In genomic region chr2:46512185-46512584, GRCh38 we compare ENCODE assay signal across 21 cellular contexts. TPM values are rescaled to one million over a fixed set of nuclear protein-coding genes. Genes with fewer than 3 reads are reported as not detected.
DNase-seq lines count a peak whose midpoint lies in the region; ATAC-seq and TF ChIP-seq lines count a peak whose summit lies in the region.
"Had no signal": no experiment of that assay in that cellular context is flagged by ENCODE, and none has a peak within 500 bp of the region (broad histone marks: within the 10 kb centered on the region; RNA-seq: fewer than 3 reads in every experiment).

No MANE protein-coding gene starts in this region.

- H3K27ac ChIP-seq in right atrium auricular region (no peak overlapping the region), OCI-LY7 (ENCODE audit: low read depth, low read length, poor library complexity, severe bottlenecking) (no peak overlapping the region), WERI-Rb-1 (no peak overlapping the region), neural progenitor cell (no peak overlapping the region)
- H3K27ac ChIP-seq: BLaER1, C4-2B, GM23248 had no signal

- no peaks in the 10 kb centered on the region for H3K4me1 Mint-ChIP-seq in osteocyte (ENCODE audit: unreplicated experiment)
- no peaks in the 10 kb centered on the region for H3K4me1 Mint-ChIP-seq in neural progenitor cell
- H3K4me1 Mint-ChIP-seq: B cell had no signal

- H2AFZ ChIP-seq in OCI-LY7 (ENCODE audit: low read length) (no peak overlapping the region), neural progenitor cell (replicated peaks) (no peak overlapping the region)
- H2AFZ ChIP-seq: GM23248 had no signal

- H3K79me2 ChIP-seq in OCI-LY7 (ENCODE audit: insufficient read depth, low read depth, low read length) = no peaks in the 10 kb centered on the region
- H3K79me2 ChIP-seq in neural progenitor cell (ENCODE audit: low read depth) = no peaks in the 10 kb centered on the region

- H3K4me3 Mint-ChIP-seq in osteocyte (ENCODE audit: unreplicated experiment) (no peak overlapping the region), neural progenitor cell (no peak overlapping the region)
- H3K4me3 Mint-ChIP-seq: B cell; CD4-positive, CD25-positive, alpha-beta regulatory T cell; CD8-positive, alpha-beta T cell had no signal

- DNase-seq in right atrium auricular region (ENCODE audit: low spot score) (peak; percentile 44), left cardiac atrium (no peak), OCI-LY7 (ENCODE audit: low spot score) (no peak), WERI-Rb-1 (peak; percentile 59), osteocyte (ENCODE audit: extremely low spot score, unreplicated experiment) (peak; percentile 36), neural progenitor cell (ENCODE audit: low spot score) (no peak)
- DNase-seq: Caco-2; CD4-positive, CD25-positive, alpha-beta regulatory T cell; CD8-positive, alpha-beta T cell; DMS153; DND-41; GM23248; H7; HCEC 1CT had no signal

- H3K36me3 ChIP-seq in right atrium auricular region (no peaks in the 10 kb centered on the region), OCI-LY7 (ENCODE audit: insufficient read depth, low read length) (no peaks in the 10 kb centered on the region), WERI-Rb-1 (no peaks in the 10 kb centered on the region), neural progenitor cell (no peaks in the 10 kb centered on the region)
- H3K36me3 ChIP-seq: BLaER1 had no signal

- intact Hi-C loops in left cardiac atrium (cut with DNase I) = no loop called here
- intact Hi-C loops in OCI-LY7 (cut with micrococcal nuclease; ENCODE audit: unreplicated experiment) = no loop called here

- no peaks in the 10 kb centered on the region for H3K4me1 ChIP-seq in right atrium auricular region
- peaks cover 5% of the 10 kb centered on the region for H3K4me1 ChIP-seq in OCI-LY7 (ENCODE audit: insufficient read depth, low read length, poor library complexity, severe bottlenecking)
- H3K4me1 ChIP-seq in neural progenitor cell = no peaks in the 10 kb centered on the region
- H3K4me1 ChIP-seq: Caco-2 had no signal

- TF ChIP-seq CTCF in right atrium auricular region (IDR thresholded peaks at IDR 0.05) (no peak), OCI-LY7 (conservative IDR thresholded peaks at IDR 0.05; ENCODE audit: low read length) (no peak), WERI-Rb-1 (IDR thresholded peaks at IDR 0.05; ENCODE audit: low read depth, low read length) (no peak), osteocyte (IDR thresholded peaks at IDR 0.05) (no peak), neural progenitor cell (IDR thresholded peaks at IDR 0.05) (no peak)

- H3K4me2 ChIP-seq in OCI-LY7 (ENCODE audit: low read length) = no peak overlapping the region
- H3K4me2 ChIP-seq in neural progenitor cell = no peak overlapping the region
- H3K4me2 ChIP-seq: BLaER1 had no signal

- H3K27me3 Mint-ChIP-seq in osteocyte (ENCODE audit: unreplicated experiment) = peaks cover 7% of the 10 kb centered on the region
- peaks cover under 1% of the 10 kb centered on the region for H3K27me3 Mint-ChIP-seq in neural progenitor cell (ENCODE audit: insufficient read depth, low read depth)
- H3K27me3 Mint-ChIP-seq: B cell had no signal

- no peaks in the 10 kb centered on the region for H4K20me1 ChIP-seq in OCI-LY7 (ENCODE audit: insufficient read depth, low read length)
- no peaks in the 10 kb centered on the region for H4K20me1 ChIP-seq in neural progenitor cell (ENCODE audit: low read depth)
- H4K20me1 ChIP-seq: BLaER1 had no signal

- no peaks in the 10 kb centered on the region for H3K27me3 ChIP-seq in right atrium auricular region
- no peaks in the 10 kb centered on the region for H3K27me3 ChIP-seq in WERI-Rb-1 (ENCODE audit: insufficient read depth, low read depth, severe bottlenecking)
- no peaks in the 10 kb centered on the region for H3K27me3 ChIP-seq in neural progenitor cell
- H3K27me3 ChIP-seq: BLaER1 had no signal

- CTCF ChIA-PET in OCI-LY7 (lab: Charles Lee; ENCODE audit: unreplicated experiment) = no interaction called here

- peaks cover 28% of the 10 kb centered on the region for H3K9me3 Mint-ChIP-seq in osteocyte (ENCODE audit: unreplicated experiment)
- peaks cover 16% of the 10 kb centered on the region for H3K9me3 Mint-ChIP-seq in neural progenitor cell

- H3K27ac Mint-ChIP-seq in osteocyte (ENCODE audit: unreplicated experiment) (no peak overlapping the region), neural progenitor cell (no peak overlapping the region)
- H3K27ac Mint-ChIP-seq: B cell; CD4-positive, CD25-positive, alpha-beta regulatory T cell had no signal

- H3K36me3 Mint-ChIP-seq in osteocyte (ENCODE audit: unreplicated experiment) (peaks cover 9% of the 10 kb centered on the region), neural progenitor cell (no peaks in the 10 kb centered on the region)

- no peak overlapping the region for H3K4me3 ChIP-seq in right atrium auricular region
- H3K4me3 ChIP-seq in OCI-LY7 (ENCODE audit: low read depth, low read length, poor library complexity, severe bottlenecking) = no peak overlapping the region
- H3K4me3 ChIP-seq in WERI-Rb-1 (ENCODE audit: low read depth, low read length) = no peak overlapping the region
- no peak overlapping the region for H3K4me3 ChIP-seq in neural progenitor cell
- H3K4me3 ChIP-seq: BLaER1, GM23248 had no signal

- H3K9me2 ChIP-seq in OCI-LY7 (ENCODE audit: insufficient read depth, low read length) = no peaks in the 10 kb centered on the region

- POLR2A ChIA-PET in OCI-LY7 (lab: Charles Lee) = no interaction called here

- ATAC-seq in left cardiac atrium (no peak), HG03196 (IDR thresholded peaks at IDR 0.05; ENCODE audit: unreplicated experiment) (no peak)
- ATAC-seq: CD8-positive, alpha-beta T cell had no signal

- peaks cover 0 to 24% of the 10 kb centered on the region in 2 donors for H3K9me3 ChIP-seq in right atrium auricular region
- peaks cover 8% of the 10 kb centered on the region; the same call in 1 of the 2 replicates for H3K9me3 ChIP-seq in OCI-LY7 (ENCODE audit: low read length)
- H3K9me3 ChIP-seq in WERI-Rb-1 (ENCODE audit: severe bottlenecking) = peaks cover 10% of the 10 kb centered on the region
- H3K9me3 ChIP-seq in neural progenitor cell (ENCODE audit: low read depth) = peaks cover 8% of the 10 kb centered on the region

- BruUV-seq in OCI-LY7 (replicated peaks; lab: Mats Ljungman, UMichigan) = TSS peak; percentile 47

- no peaks in the 10 kb centered on the region for H3F3A ChIP-seq in neural progenitor cell (ENCODE audit: low read depth)

- no peak overlapping the region for H3K9ac ChIP-seq in neural progenitor cell
- H3K9ac ChIP-seq: BLaER1, GM23248 had no signal

RNA-seq across cellular contexts. Expression of gene RHOQ, which starts 30.1 kb away (rescaled TPM):
- 100 to 1,000 TPM; 127 to 132 TPM for total RNA-seq in right atrium auricular region
- 100 to 1,000 TPM; 156 to 186 TPM for total RNA-seq in left cardiac atrium
- 62.0 and 65.7 TPM in 2 replicates for total RNA-seq in OCI-LY7 (2014; rRNA removed; shearing (Covaris generic))
- total RNA-seq in OCI-LY7 (2022) = 171 and 198 TPM in 2 replicates
- 90.6 and 91.3 TPM in 2 replicates for total RNA-seq in osteocyte
- 17.4 and 20.8 TPM in 2 replicates for total RNA-seq in neural progenitor cell (ENCODE audit: low replicate concordance)

RNA-seq across cellular contexts. Expression of gene ATP6V1E2, which starts 30.2 kb away (rescaled TPM):
- total RNA-seq in right atrium auricular region (1 to 10 TPM; 4.9 to 6.6 TPM), left cardiac atrium (1 to 10 TPM; 4.1 to 6.5 TPM), OCI-LY7 (2022) (55.3 and 55.6 TPM in 2 replicates), osteocyte (8.9 and 9.3 TPM in 2 replicates), neural progenitor cell (ENCODE audit: low replicate concordance) (1.9 and 3.6 TPM in 2 replicates)
- total RNA-seq in OCI-LY7 (2014; rRNA removed; shearing (Covaris generic)) = 18.9 and 21.1 TPM in 2 replicates

RNA-seq across cellular contexts. Expression of gene TMEM247, which starts 32.8 kb away (rescaled TPM):
- total RNA-seq in right atrium auricular region (not detected), left cardiac atrium (not detected), OCI-LY7 (2022) (not detected in 2 replicates), osteocyte (not detected in 2 replicates), neural progenitor cell (ENCODE audit: low replicate concordance) (not detected in 2 replicates)
- total RNA-seq in OCI-LY7 (2014; rRNA removed; shearing (Covaris generic)) = not detected in 2 replicates
- total RNA-seq: A172; A673; B cell; Caco-2; CD4-positive, CD25-positive, alpha-beta regulatory T cell; CD8-positive, alpha-beta T cell; GM23248; H1; H7 had no signal

Comparison
In these comparisons a context has a peak if more than half of its experiments do, and no peak if none do; other contexts are left out.
1. DNase-seq: peak in right atrium auricular region (single experiment), WERI-Rb-1 (single experiment) and osteocyte (single experiment); none in left cardiac atrium (single experiment), OCI-LY7 (single experiment) and neural progenitor cell (single experiment).